ENCODE assay signal across 12 cellular contexts in genomic region chr3:194276768-194277546, GRCh38.
DNase-seq lines count a peak whose midpoint lies in the region; ATAC-seq and TF ChIP-seq lines count a peak whose summit lies in the region.
"Had no signal": no experiment of that assay in that cellular context is flagged by ENCODE, and none has a peak within 500 bp of the region (broad histone marks: within the 10 kb centered on the region; RNA-seq: fewer than 3 reads in every experiment).

No MANE protein-coding gene starts in this region.

- ATAC-seq in HCT116 (no peak), GM19395 (IDR thresholded peaks at IDR 0.05; ENCODE audit: unreplicated experiment) (no peak), GM19023 (IDR thresholded peaks at IDR 0.05; ENCODE audit: unreplicated experiment) (no peak)
- ATAC-seq in stimulated activated effector memory CD8-positive, alpha-beta T cell treated with anti-CD3 and anti-CD28 coated beads, Interleukin-12 subunit alpha, Interleukin-12 subunit beta, amount 100 ng/mL, for 72 hours, result no peak

- TF ChIP-seq CTCF in HCT116 (IDR thresholded peaks at IDR 0.05 in 2 of 3, conservative IDR thresholded peaks at IDR 0.05 in 1 of 3; ENCODE audit: borderline replicate concordance in 1 of 3, insufficient read depth in 1 of 3, low read depth in 2 of 3, low read length in 2 of 3) (no peak), hepatocyte (IDR thresholded peaks at IDR 0.05; ENCODE audit: poor library complexity) (no peak)

- H3K9me3 ChIP-seq in HCT116 (ENCODE audit: control insufficient read depth in 1 of 2, insufficient read depth in 1 of 2, low read depth in 1 of 2, low read length in 2 of 2) (no peaks in the 10 kb centered on the region), hepatocyte (ENCODE audit: low read depth) (no peaks in the 10 kb centered on the region)

- no peaks in the 10 kb centered on the region for H3K79me2 ChIP-seq in HCT116 (ENCODE audit: insufficient read depth, low read length)
- H3K79me2 ChIP-seq in hepatocyte, result no peaks in the 10 kb centered on the region

- intact Hi-C loops in HCT116 (cut with micrococcal nuclease), result no loop called here

- no TSS peak for BruUV-seq in HCT116 (replicated peaks; lab: Mats Ljungman, UMichigan)

- DNase-seq in HCT116 (ENCODE audit: low read depth, low spot score) (no peak), astrocyte of the hippocampus (ENCODE audit: low read depth, low spot score) (peak; percentile 91), hepatocyte (ENCODE audit: low spot score) (peak; percentile 67), HUDEP-2 (lab: John Stamatoyannopoulos, UW; ENCODE audit: unreplicated experiment in 76 of 76) (no peak)
- DNase-seq in stimulated activated effector memory CD8-positive, alpha-beta T cell treated with anti-CD3 and anti-CD28 coated beads, Interleukin-12 subunit alpha, Interleukin-12 subunit beta, amount 100 ng/mL, for 72 hours (ENCODE audit: low spot score in 2 of 2), result no peak
- DNase-seq: activated CD4-positive, alpha-beta T cell treated with anti-CD3 and anti-CD28 coated beads, Interleukin-2, amount 10 ng/mL, durations not matched to agents 24 days and 14 days; NCI-H1417; stimulated activated CD4-positive, alpha-beta T cell treated with anti-CD3 and anti-CD28 coated beads, Interleukin-15, amount 100 ng/mL, for 24 hours had no signal

- POLR2A ChIA-PET in HCT116 (lab: Charles Lee), result no interaction called here

- 62% methylated on average over 15 of the region's 15 CpGs for WGBS in hepatocyte (ENCODE audit: low lambda C conversion rate, missing lambda C conversion rate)

- H3K4me3 ChIP-seq in HCT116 (replicated peaks in 1 of 2; ENCODE audit: low read depth in 1 of 2, low read length in 2 of 2), result no peak overlapping the region
- H3K4me3 ChIP-seq in hepatocyte, result no peak overlapping the region
- no peak overlapping the region for H3K4me3 ChIP-seq in skin epidermis

- H3K9me2 ChIP-seq in HCT116 (ENCODE audit: insufficient read depth), result no peaks in the 10 kb centered on the region
- H3K9me2 ChIP-seq in hepatocyte (replicated peaks; ENCODE audit: insufficient read depth), result no peaks in the 10 kb centered on the region

- H3K4me2 ChIP-seq in HCT116 (ENCODE audit: low read length) (peak overlapping the region; percentile 56; the same call in 1 of the 2 replicates), hepatocyte (peak overlapping the region; percentile 62)

- H3K36me3 Mint-ChIP-seq in stimulated activated effector memory CD8-positive, alpha-beta T cell treated with anti-CD3 and anti-CD28 coated beads, Interleukin-12 subunit alpha, Interleukin-12 subunit beta, amount 100 ng/mL, for 72 hours, result peaks cover 15% of the 10 kb centered on the region

- no peaks in the 10 kb centered on the region for H3K9me3 Mint-ChIP-seq in stimulated activated effector memory CD8-positive, alpha-beta T cell treated with anti-CD3 and anti-CD28 coated beads, Interleukin-12 subunit alpha, Interleukin-12 subunit beta, amount 100 ng/mL, for 72 hours
- H3K9me3 Mint-ChIP-seq: activated CD4-positive, alpha-beta T cell treated with anti-CD3 and anti-CD28 coated beads, Interleukin-2, amount 10 ng/mL, durations not matched to agents 24 days and 14 days had no signal

- no peak for TF ChIP-seq RAD21 in HCT116 (IDR thresholded peaks at IDR 0.05; ENCODE audit: low read depth)

- no peak overlapping the region for H2AFZ ChIP-seq in HCT116 (ENCODE audit: low read depth, low read length, poor library complexity, severe bottlenecking)
- peak overlapping the region; percentile 52 for H2AFZ ChIP-seq in hepatocyte

- peak; percentile 46 for TF ChIP-seq POLR2A in HCT116 (IDR thresholded peaks at IDR 0.05; ENCODE audit: borderline replicate concordance, extremely low read depth, insufficient read depth, insufficient read length)

- peaks cover 13% of the 10 kb centered on the region for H3K4me1 Mint-ChIP-seq in stimulated activated effector memory CD8-positive, alpha-beta T cell treated with anti-CD3 and anti-CD28 coated beads, Interleukin-12 subunit alpha, Interleukin-12 subunit beta, amount 100 ng/mL, for 72 hours

- H3K4me1 ChIP-seq in HCT116 (ENCODE audit: control insufficient read depth in 1 of 2, insufficient read depth in 2 of 2, low read length in 2 of 2), result peaks cover 48 to 56% of the 10 kb centered on the region in 2 experiments
- peaks cover 42% of the 10 kb centered on the region for H3K4me1 ChIP-seq in hepatocyte (ENCODE audit: insufficient read depth)

- no peak overlapping the region for H3K9ac ChIP-seq in HCT116 (ENCODE audit: low read length)

- H3K4me3 Mint-ChIP-seq in stimulated activated effector memory CD8-positive, alpha-beta T cell treated with anti-CD3 and anti-CD28 coated beads, Interleukin-12 subunit alpha, Interleukin-12 subunit beta, amount 100 ng/mL, for 72 hours, result no peak overlapping the region
- H3K4me3 Mint-ChIP-seq: activated CD4-positive, alpha-beta T cell treated with anti-CD3 and anti-CD28 coated beads, Interleukin-2, amount 10 ng/mL, durations not matched to agents 24 days and 14 days had no signal

- no peaks in the 10 kb centered on the region for H3K27me3 ChIP-seq in HCT116 (ENCODE audit: insufficient read depth, low read length)
- H3K27me3 ChIP-seq in hepatocyte, result no peaks in the 10 kb centered on the region

- H3K36me3 ChIP-seq in HCT116 (ENCODE audit: control insufficient read depth in 1 of 2, insufficient read depth in 2 of 2, low read length in 2 of 2), result no peaks in the 10 kb centered on the region
- no peaks in the 10 kb centered on the region for H3K36me3 ChIP-seq in hepatocyte (replicated peaks; ENCODE audit: insufficient read depth, low read depth)

- peak overlapping the region; percentile 23; the same call in 1 of the 2 replicates for H3K27ac ChIP-seq in HCT116 (ENCODE audit: low read depth, low read length)
- H3K27ac ChIP-seq in hepatocyte, result peak overlapping the region; percentile 94
- peak overlapping the region in 17 of 21 experiments; percentile 1 to 81 (median 67) for H3K27ac ChIP-seq in skin epidermis
- H3K27ac ChIP-seq: epithelial cell of prostate had no signal

- H4K20me1 ChIP-seq in HCT116 (ENCODE audit: insufficient read depth), result no peaks in the 10 kb centered on the region
- H4K20me1 ChIP-seq in hepatocyte (ENCODE audit: insufficient read depth, poor library complexity, severe bottlenecking), result no peaks in the 10 kb centered on the region

- no peak overlapping the region for H3K27ac Mint-ChIP-seq in stimulated activated effector memory CD8-positive, alpha-beta T cell treated with anti-CD3 and anti-CD28 coated beads, Interleukin-12 subunit alpha, Interleukin-12 subunit beta, amount 100 ng/mL, for 72 hours
- H3K27ac Mint-ChIP-seq: activated CD4-positive, alpha-beta T cell treated with anti-CD3 and anti-CD28 coated beads, Interleukin-2, amount 10 ng/mL, durations not matched to agents 24 days and 14 days had no signal

- CTCF ChIA-PET in HCT116 (lab: Charles Lee), result interaction anchor here (1.1 to 1.2 kb wide), 2 partner anchors 9 to 36 kb away, joined by 3 read pairs; no protein-coding TSS in a partner anchor

- RAD21 ChIA-PET in HCT116 (lab: Charles Lee; ENCODE audit: low non-redundant PET in 1 of 2, low total read pairs in 2 of 2, uncharacterized antibody in 2 of 2, unreplicated experiment in 2 of 2), result interaction anchor here in 1 of 2 experiments (0.6 kb wide), 1 partner anchor 20 kb away, joined by 3 read pairs; no protein-coding TSS in a partner anchor

TF ChIP-seq in HCT116, 20 proteins besides CTCF, POLR2A, EP300 and RAD21:
- TF ChIP-seq TCF7L2 (IDR thresholded peaks at IDR 0.05; ENCODE audit: borderline replicate concordance, extremely low read depth, insufficient read depth, insufficient read length) (peak; percentile 42), ZFX (IDR thresholded peaks at IDR 0.05) (peak; percentile 52; the same call in 1 of the 2 replicates), SIN3A (IDR thresholded peaks at IDR 0.05; ENCODE audit: low read depth) (no peak)

Comparison
In these comparisons a context has a peak if more than half of its experiments do, and no peak if none do; other contexts are left out.
1. DNase-seq: peak in astrocyte of the hippocampus (single experiment) and hepatocyte (single experiment); none in HCT116 (single experiment), stimulated activated effector memory CD8-positive, alpha-beta T cell treated with anti-CD3 and anti-CD28 coated beads, Interleukin-12 subunit alpha, Interleukin-12 subunit beta, amount 100 ng/mL, for 72 hours (0 of 2) and HUDEP-2 (0 of 76).
2. H3K27ac ChIP-seq: peak in every context shown above with its lines; median percentile 94 in hepatocyte; 67 in skin epidermis; 23 in HCT116.